21 cellular contexts compared by ENCODE assay signal in the genomic region with DNA sequence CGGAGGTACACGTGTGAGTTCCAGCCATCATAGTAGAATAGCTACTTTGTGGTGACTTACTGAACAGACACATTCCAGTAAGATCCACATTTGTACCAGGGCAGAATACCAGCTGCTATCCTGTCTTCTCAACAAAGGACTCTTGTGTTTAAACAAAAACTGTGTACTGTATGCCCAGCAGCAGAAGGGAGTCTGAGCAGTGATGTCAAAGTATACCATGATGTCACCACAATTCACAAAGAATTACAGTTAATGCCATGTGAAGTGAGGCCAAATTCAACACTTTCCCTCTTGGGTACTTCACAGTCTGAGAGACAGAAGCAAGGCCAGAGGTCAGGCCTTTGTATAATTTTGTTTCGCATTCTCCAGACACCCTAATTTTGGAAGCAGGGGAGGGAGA.
DNase-seq lines count a peak whose midpoint lies in the region; ATAC-seq and TF ChIP-seq lines count a peak whose summit lies in the region.
"Had no signal": no experiment of that assay in that cellular context is flagged by ENCODE, and none has a peak within 500 bp of the region (broad histone marks: within the 10 kb centered on the region; RNA-seq: fewer than 3 reads in every experiment).

No MANE protein-coding gene starts in this region.

- ATAC-seq in body of pancreas: no peak
- ATAC-seq: activated CD8-positive, alpha-beta T cell treated with anti-CD3 and anti-CD28 coated beads for 36 hours; naive thymus-derived CD4-positive, alpha-beta T cell had no signal

- TF ChIP-seq POLR2A in breast epithelium (IDR thresholded peaks at IDR 0.05): no peak
- no peak for TF ChIP-seq POLR2A in body of pancreas (IDR thresholded peaks at IDR 0.05)

- H3K4me3 ChIP-seq in breast epithelium (no peak overlapping the region), mammary epithelial cell (replicated peaks in 1 of 3; ENCODE audit: insufficient read depth in 1 of 3, low read depth in 2 of 3, low read length in 3 of 3) (no peak overlapping the region), body of pancreas (no peak overlapping the region)
- H3K4me3 ChIP-seq: adrenal gland, hepatocyte, tibial artery had no signal

- no peaks in the 10 kb centered on the region for H4K20me1 ChIP-seq in mammary epithelial cell (ENCODE audit: insufficient read depth, low read length)

- H3K27ac ChIP-seq in breast epithelium (peak overlapping the region; percentile 61 to 72), mammary epithelial cell (ENCODE audit: insufficient read depth, low read depth, low read length) (no peak overlapping the region), substantia nigra (ENCODE audit: low read depth, low read length, poor library complexity, severe bottlenecking) (no peak overlapping the region), body of pancreas (no peak overlapping the region)
- H3K27ac ChIP-seq: adrenal gland, hepatocyte, tibial artery had no signal

- no peaks in the 10 kb centered on the region for H3K36me3 ChIP-seq in breast epithelium
- no peaks in the 10 kb centered on the region for H3K36me3 ChIP-seq in mammary epithelial cell (ENCODE audit: insufficient read depth, low read length)
- no peaks in the 10 kb centered on the region for H3K36me3 ChIP-seq in body of pancreas (replicated peaks in 1 of 2; ENCODE audit: insufficient read depth in 1 of 2, low read depth in 2 of 2)
- H3K36me3 ChIP-seq: adrenal gland, tibial artery had no signal

- no peak overlapping the region for H3K4me2 ChIP-seq in mammary epithelial cell (ENCODE audit: insufficient read depth, low read depth, low read length)
- H3K4me2 ChIP-seq: hepatocyte, SK-N-SH had no signal

- H3K4me1 ChIP-seq in breast epithelium (no peaks in the 10 kb centered on the region), mammary epithelial cell (ENCODE audit: insufficient read depth, low read length) (no peaks in the 10 kb centered on the region), body of pancreas (no peaks in the 10 kb centered on the region)

- H3K9me3 ChIP-seq in breast epithelium (no peaks in the 10 kb centered on the region), mammary epithelial cell (replicated peaks; ENCODE audit: insufficient read depth, low read length) (no peaks in the 10 kb centered on the region), body of pancreas (no peaks in the 10 kb centered on the region)
- H3K9me3 ChIP-seq: adrenal gland, SK-N-SH, tibial artery had no signal

- no peaks in the 10 kb centered on the region for H3K79me2 ChIP-seq in mammary epithelial cell (ENCODE audit: insufficient read depth, low read length)
- H3K79me2 ChIP-seq: hepatocyte had no signal

- H3K9ac ChIP-seq in mammary epithelial cell (ENCODE audit: insufficient read depth, low read length): no peak overlapping the region
- H3K9ac ChIP-seq: SK-N-SH had no signal

- DNase-seq in breast epithelium (ENCODE audit: low spot score in 2 of 2) (peak in 1 of 2 donors; percentile 43), mammary epithelial cell (no peak), RPMI7951 (ENCODE audit: low read depth) (peak; percentile 62), globus pallidus (ENCODE audit: low spot score) (peak; percentile 96), substantia nigra (lab: John Stamatoyannopoulos, UW) (peak in 27 of 49 donors; percentile 3 to 82 (median 23)), GM13977 (ENCODE audit: low spot score) (no peak), DMS114 treated with DMSO at 0.1 percent for 48 hours (lab: John Stamatoyannopoulos, UW; ENCODE audit: unreplicated experiment) (no peak), body of pancreas (no peak)
- DNase-seq: ACHN; activated CD8-positive, alpha-beta T cell treated with anti-CD3 and anti-CD28 coated beads for 36 hours; adrenal gland; CD4-positive, alpha-beta memory T cell; cortex of kidney; erythroblast; left cardiac atrium; naive thymus-derived CD4-positive, alpha-beta T cell; NCI-H187 treated with DMSO at 0.1 percent for 48 hours; SK-N-SH; stimulated activated CD4-positive, alpha-beta T cell treated with anti-CD3 and anti-CD28 coated beads, Interleukin-1b, Interleukin-23, amount 100 ng/mL, for 48 hours; tibial artery had no signal

- TF ChIP-seq CTCF in breast epithelium (IDR thresholded peaks at IDR 0.05): no peak
- TF ChIP-seq CTCF in mammary epithelial cell (conservative IDR thresholded peaks at IDR 0.05 in 1 of 2, IDR thresholded peaks at IDR 0.05 in 1 of 2; ENCODE audit: extremely low read depth in 1 of 2, insufficient read depth in 1 of 2, low read depth in 1 of 2, low read length in 2 of 2): no peak
- no peak for TF ChIP-seq CTCF in GM13977 (IDR thresholded peaks at IDR 0.05; ENCODE audit: extremely low read depth, insufficient read depth, missing control alignments)
- TF ChIP-seq CTCF in body of pancreas (IDR thresholded peaks at IDR 0.05): no peak

- WGBS in mammary epithelial cell (ENCODE audit: low coverage, missing lambda C conversion rate): 43% methylated on average over 3 of the region's 3 CpGs
- WGBS in body of pancreas, 2 donors: 56 to 58% methylated on average over 3 of the region's 3 CpGs

- dilution Hi-C loops in mammary epithelial cell (cut with HindIII; ENCODE audit: low sequenced_read_pairs): no loop called here

- no peak overlapping the region for H2AFZ ChIP-seq in mammary epithelial cell (ENCODE audit: low read depth, low read length)
- H2AFZ ChIP-seq: hepatocyte had no signal

- in situ Hi-C loops in mammary epithelial cell (cut with MboI; ENCODE audit: low sequenced_read_pairs in 2 of 2) (no loop called here), GM13977 (cut with MboI; ENCODE audit: low pct_unique_long_range_greater_than_20kb, low sequenced_read_pairs, unreplicated experiment) (no loop called here)

- H3K27me3 ChIP-seq in breast epithelium (no peaks in the 10 kb centered on the region), mammary epithelial cell (ENCODE audit: insufficient read depth, low read length) (no peaks in the 10 kb centered on the region), body of pancreas (no peaks in the 10 kb centered on the region)
- H3K27me3 ChIP-seq: adrenal gland, hepatocyte, tibial artery had no signal

- BruUV-seq in mammary epithelial cell (replicated peaks; lab: Mats Ljungman, UMichigan): no TSS peak

- intact Hi-C loops in breast epithelium (cut with DNase I; ENCODE audit: low total_unique reads): no loop called here
- intact Hi-C loops in mammary epithelial cell (cut with micrococcal nuclease): no loop called here
- intact Hi-C loops in body of pancreas (cut with DNase I): no loop called here

- CTCF ChIA-PET in mammary epithelial cell (lab: Charles Lee; ENCODE audit: low non-redundant PET): no interaction called here

Comparison
In these comparisons a context has a peak if more than half of its experiments do, and no peak if none do; other contexts are left out.
1. H3K27ac ChIP-seq: peak in breast epithelium (2 of 2); none in mammary epithelial cell (single experiment), substantia nigra (single experiment) and body of pancreas (0 of 4).
2. DNase-seq: peak in RPMI7951 (single experiment), globus pallidus (single experiment) and substantia nigra (27 of 49); none in mammary epithelial cell (single experiment), GM13977 (single experiment), DMS114 treated with DMSO at 0.1 percent for 48 hours (single experiment) and body of pancreas (0 of 4).